ENCODE assay signal across 15 cellular contexts in genomic region chr11:121696177-121696863, GRCh38.
A peak's percentile ranks its signal among the peaks of the same experiment; 100 is the strongest.
DNase-seq lines count a peak whose midpoint lies in the region; ATAC-seq and TF ChIP-seq lines count a peak whose summit lies in the region.
"Had no signal": no experiment of that assay in that cellular context is flagged by ENCODE, and none has a peak within 500 bp of the region (broad histone marks: within the 10 kb centered on the region; RNA-seq: fewer than 3 reads in every experiment).

No MANE protein-coding gene starts in this region.

- no peaks in the 10 kb centered on the region for H3K9me3 Mint-ChIP-seq in Caco-2 (ENCODE audit: unreplicated experiment)
- no peaks in the 10 kb centered on the region for H3K9me3 Mint-ChIP-seq in activated CD4-positive, alpha-beta T cell treated with anti-CD3 and anti-CD28 coated beads for 36 hours (ENCODE audit: low read depth)
- H3K9me3 Mint-ChIP-seq: activated T-helper 1 cell treated with anti-CD3 and anti-CD28 coated beads, Interleukin-12 subunit alpha, Interleukin-12 subunit beta, Interleukin-2, Interleukin-4 antibody, amounts not matched to agents 30 ng/mL and 10 ng/mL and 1 ng/mL, durations not matched to agents 14 hours and 24 hours and 36 hours; natural killer cell; stimulated activated naive CD8-positive, alpha-beta T cell treated with anti-CD3 and anti-CD28 coated beads, Interleukin-15, amount 100 ng/mL, for 72 hours had no signal

- ATAC-seq in left ventricle myocardium superior (peak; percentile 82), PC-3 (no peak)
- ATAC-seq in activated CD4-positive, alpha-beta T cell treated with anti-CD3 and anti-CD28 coated beads for 36 hours = no peak
- ATAC-seq: natural killer cell; stimulated activated naive CD8-positive, alpha-beta T cell treated with anti-CD3 and anti-CD28 coated beads, Interleukin-15, amount 100 ng/mL, for 72 hours had no signal

- H3K36me3 Mint-ChIP-seq in Caco-2 (ENCODE audit: insufficient read depth, unreplicated experiment) = no peaks in the 10 kb centered on the region
- no peaks in the 10 kb centered on the region for H3K36me3 Mint-ChIP-seq in activated CD4-positive, alpha-beta T cell treated with anti-CD3 and anti-CD28 coated beads for 36 hours (ENCODE audit: low read depth)
- H3K36me3 Mint-ChIP-seq: natural killer cell had no signal

- no peaks in the 10 kb centered on the region for H3K4me1 Mint-ChIP-seq in Caco-2 (ENCODE audit: low read depth, unreplicated experiment)
- no peaks in the 10 kb centered on the region for H3K4me1 Mint-ChIP-seq in activated CD4-positive, alpha-beta T cell treated with anti-CD3 and anti-CD28 coated beads for 36 hours
- H3K4me1 Mint-ChIP-seq: natural killer cell; stimulated activated naive CD8-positive, alpha-beta T cell treated with anti-CD3 and anti-CD28 coated beads, Interleukin-15, amount 100 ng/mL, for 72 hours had no signal

- H3K36me3 ChIP-seq in Caco-2 (ENCODE audit: control insufficient read depth, insufficient read depth, low read length) = no peaks in the 10 kb centered on the region
- H3K36me3 ChIP-seq in PC-3 (ENCODE audit: low read depth, low read length) = no peaks in the 10 kb centered on the region

- H3K27ac Mint-ChIP-seq in Caco-2 (ENCODE audit: unreplicated experiment) = peak overlapping the region; percentile 13
- no peak overlapping the region for H3K27ac Mint-ChIP-seq in activated CD4-positive, alpha-beta T cell treated with anti-CD3 and anti-CD28 coated beads for 36 hours
- H3K27ac Mint-ChIP-seq: activated T-helper 1 cell treated with anti-CD3 and anti-CD28 coated beads, Interleukin-12 subunit alpha, Interleukin-12 subunit beta, Interleukin-2, Interleukin-4 antibody, amounts not matched to agents 30 ng/mL and 10 ng/mL and 1 ng/mL, durations not matched to agents 14 hours and 24 hours and 36 hours; natural killer cell; stimulated activated naive CD8-positive, alpha-beta T cell treated with anti-CD3 and anti-CD28 coated beads, Interleukin-15, amount 100 ng/mL, for 72 hours had no signal

- no peaks in the 10 kb centered on the region for H4K20me1 ChIP-seq in PC-3 (ENCODE audit: low read length)

- H3F3A ChIP-seq in PC-3 (ENCODE audit: low read length, unreplicated experiment) = no peaks in the 10 kb centered on the region

- H3K9me3 ChIP-seq in Caco-2 (no peaks in the 10 kb centered on the region), PC-3 (ENCODE audit: low read length) (no peaks in the 10 kb centered on the region)

- peaks cover 28% of the 10 kb centered on the region for H3K27me3 Mint-ChIP-seq in Caco-2 (ENCODE audit: insufficient read depth, unreplicated experiment)
- peaks cover 7% of the 10 kb centered on the region for H3K27me3 Mint-ChIP-seq in activated CD4-positive, alpha-beta T cell treated with anti-CD3 and anti-CD28 coated beads for 36 hours

- no peak for DNase-seq in Caco-2
- DNase-seq in anterior cingulate cortex (lab: John Stamatoyannopoulos, UW) = peak in 56 of 58 donors; percentile 10 to 85 (median 60)
- DNase-seq in left ventricle myocardium superior = peak; percentile 32
- DNase-seq in pons (ENCODE audit: low spot score) = peak; percentile 88
- no peak for DNase-seq in T1000 (lab: John Stamatoyannopoulos, UW)
- no peak for DNase-seq in activated CD4-positive, alpha-beta T cell treated with anti-CD3 and anti-CD28 coated beads for 36 hours
- no peak for DNase-seq in kidney glomerular epithelial cell (lab: John Stamatoyannopoulos, UW)
- DNase-seq in PC-3 = no peak
- DNase-seq: AML-193; GDM1; natural killer cell; stimulated activated CD4-positive, alpha-beta T cell treated with anti-CD3 and anti-CD28 coated beads, Interleukin-4, amount 100 ng/mL, for 1 hour; stimulated activated naive CD8-positive, alpha-beta T cell treated with anti-CD3 and anti-CD28 coated beads, Interleukin-15, amount 100 ng/mL, for 72 hours had no signal

- no peak overlapping the region for H2AFZ ChIP-seq in PC-3 (ENCODE audit: low read length)

- no peak overlapping the region for H3K4me2 ChIP-seq in PC-3 (ENCODE audit: low read length)

- H3K9me2 ChIP-seq in PC-3 (replicated peaks; ENCODE audit: low read length) = no peaks in the 10 kb centered on the region

- CTCF ChIA-PET in Caco-2 (lab: Charles Lee) = no interaction called here
- CTCF ChIA-PET in activated CD4-positive, alpha-beta T cell treated with anti-CD3 and anti-CD28 coated beads for 36 hours (lab: Charles Lee) = interaction anchor here (0.5 kb wide), 1 partner anchor 1319 kb away, joined by 3 read pairs; no protein-coding TSS in a partner anchor
- CTCF ChIA-PET in PC-3 (lab: Charles Lee) = no interaction called here

- BruUV-seq in Caco-2 (replicated peaks; lab: Mats Ljungman, UMichigan) (no TSS peak), PC-3 (replicated peaks; lab: Mats Ljungman, UMichigan) (no TSS peak)

- no peak overlapping the region for H3K9ac ChIP-seq in PC-3 (ENCODE audit: low read length)

- no peak for TF ChIP-seq CTCF in Caco-2 (IDR thresholded peaks at IDR 0.05; ENCODE audit: insufficient read depth in 1 of 2, low read depth in 1 of 2, low read length in 1 of 2, severe bottlenecking in 1 of 2, unreplicated experiment in 1 of 2)
- no peak for TF ChIP-seq CTCF in PC-3 (conservative IDR thresholded peaks at IDR 0.05; ENCODE audit: low read depth, low read length)

- intact Hi-C loops in Caco-2 (cut with micrococcal nuclease; ENCODE audit: unreplicated experiment) = no loop called here
- intact Hi-C loops in left ventricle myocardium superior (cut with micrococcal nuclease) = no loop called here
- intact Hi-C loops in activated CD4-positive, alpha-beta T cell treated with anti-CD3 and anti-CD28 coated beads for 36 hours (cut with DNase I, micrococcal nuclease) = no loop called here
- intact Hi-C loops in PC-3 (cut with micrococcal nuclease) = no loop called here

- H3K4me3 Mint-ChIP-seq in Caco-2 (ENCODE audit: unreplicated experiment) = no peak overlapping the region
- H3K4me3 Mint-ChIP-seq in activated CD4-positive, alpha-beta T cell treated with anti-CD3 and anti-CD28 coated beads for 36 hours = no peak overlapping the region
- H3K4me3 Mint-ChIP-seq: activated T-helper 1 cell treated with anti-CD3 and anti-CD28 coated beads, Interleukin-12 subunit alpha, Interleukin-12 subunit beta, Interleukin-2, Interleukin-4 antibody, amounts not matched to agents 30 ng/mL and 10 ng/mL and 1 ng/mL, durations not matched to agents 14 hours and 24 hours and 36 hours; natural killer cell; stimulated activated naive CD8-positive, alpha-beta T cell treated with anti-CD3 and anti-CD28 coated beads, Interleukin-15, amount 100 ng/mL, for 72 hours had no signal

- POLR2A ChIA-PET in Caco-2 (lab: Charles Lee) (no interaction called here), PC-3 (lab: Charles Lee; ENCODE audit: unreplicated experiment) (no interaction called here)
- POLR2A ChIA-PET in activated CD4-positive, alpha-beta T cell treated with anti-CD3 and anti-CD28 coated beads for 36 hours (lab: Charles Lee) = no interaction called here

- H3K27me3 ChIP-seq in Caco-2 (replicated peaks; ENCODE audit: control insufficient read depth, insufficient read depth, low read length) = no peaks in the 10 kb centered on the region
- H3K27me3 ChIP-seq in PC-3 (ENCODE audit: low read length) = peaks cover 21% of the 10 kb centered on the region; the same call in 1 of the 2 replicates

- no peak overlapping the region for H3K27ac ChIP-seq in PC-3 (ENCODE audit: low read length)
- H3K27ac ChIP-seq: VCaP had no signal

- no peaks in the 10 kb centered on the region for H3K79me2 ChIP-seq in PC-3 (ENCODE audit: low read length)

- no peak overlapping the region for H3K4me3 ChIP-seq in Caco-2 (ENCODE audit: low read depth, low read length)
- no peak overlapping the region for H3K4me3 ChIP-seq in PC-3 (ENCODE audit: low read length)

- H3K4me1 ChIP-seq in Caco-2 = no peaks in the 10 kb centered on the region
- no peaks in the 10 kb centered on the region for H3K4me1 ChIP-seq in PC-3 (ENCODE audit: insufficient read depth, low read length)

Comparison
In these comparisons a context has a peak if more than half of its experiments do, and no peak if none do; other contexts are left out.
1. DNase-seq: peak in anterior cingulate cortex (56 of 58), left ventricle myocardium superior (single experiment) and pons (single experiment); none in Caco-2 (0 of 2), T1000 (single experiment), activated CD4-positive, alpha-beta T cell treated with anti-CD3 and anti-CD28 coated beads for 36 hours (single experiment), kidney glomerular epithelial cell (single experiment) and PC-3 (single experiment).